8 cellular contexts compared by ENCODE assay signal in genomic region chr3:183122257-183122932, GRCh38. TPM values are rescaled to one million over a fixed set of nuclear protein-coding genes. Genes with fewer than 3 reads are reported as not detected.
A peak's percentile ranks its signal among the peaks of the same experiment; 100 is the strongest.
DNase-seq lines count a peak whose midpoint lies in the region; ATAC-seq, FAIRE-seq and TF ChIP-seq lines count a peak whose summit lies in the region.

No MANE protein-coding gene starts in this region.

- no peaks in the 10 kb centered on the region for H3K9me3 Mint-ChIP-seq in CD4-positive, alpha-beta memory T cell
- H3K9me3 Mint-ChIP-seq in type B pancreatic cell, result no peaks in the 10 kb centered on the region

- TF ChIP-seq RAD21 in K562 (CRISPR knock-in tag; conservative IDR thresholded peaks at IDR 0.05 in 1 of 2, IDR thresholded peaks at IDR 0.05 in 1 of 2), result peak; percentile 93

- no peak for TF ChIP-seq POLR2A in K562 (conservative IDR thresholded peaks at IDR 0.05)

- H3K36me3 ChIP-seq in CD4-positive, alpha-beta memory T cell (ENCODE audit: insufficient read depth, low read length), result no peaks in the 10 kb centered on the region
- H3K36me3 ChIP-seq in K562 (ENCODE audit: control insufficient read depth, insufficient read depth, low read length), result no peaks in the 10 kb centered on the region
- H3K36me3 ChIP-seq in kidney (ENCODE audit: control insufficient read depth in 1 of 2, insufficient read depth in 2 of 2, low read length in 2 of 2), result no peaks in the 10 kb centered on the region

- no peak for TF ChIP-seq EP300 in K562 (IDR thresholded peaks at IDR 0.05; ENCODE audit: low read length)

- H3K9ac ChIP-seq in K562 (ENCODE audit: insufficient read depth in 1 of 2, low read depth in 2 of 2, low read length in 2 of 2) (no peak overlapping the region), kidney (ENCODE audit: low read length in 2 of 2) (no peak overlapping the region)

- POLR2A ChIA-PET in CD4-positive, alpha-beta memory T cell (lab: Charles Lee; ENCODE audit: partially characterized antibody), result interaction anchor here (1.2 kb wide), 1 partner anchor 263 kb away, joined by 3 read pairs; no protein-coding TSS in a partner anchor
- POLR2A ChIA-PET in K562 (lab: Yijun Ruan, JAX), result no interaction called here

- no peaks in the 10 kb centered on the region for H3K9me3 ChIP-seq in CD4-positive, alpha-beta memory T cell (ENCODE audit: control insufficient read depth in 1 of 2, low read length in 2 of 2)
- H3K9me3 ChIP-seq in K562 (replicated peaks; ENCODE audit: control insufficient read depth, insufficient read depth, low read depth, low read length), result no peaks in the 10 kb centered on the region
- no peaks in the 10 kb centered on the region for H3K9me3 ChIP-seq in kidney (ENCODE audit: control insufficient read depth in 1 of 2, low read length in 2 of 2)

- H3K4me3 Mint-ChIP-seq in CD4-positive, alpha-beta memory T cell, result no peak overlapping the region
- H3K4me3 Mint-ChIP-seq in type B pancreatic cell, result no peak overlapping the region

- peaks cover 0 to 2% of the 10 kb centered on the region in 2 donors for H3K27me3 Mint-ChIP-seq in CD4-positive, alpha-beta memory T cell
- peaks cover 5% of the 10 kb centered on the region for H3K27me3 Mint-ChIP-seq in type B pancreatic cell

- FAIRE-seq in K562 (lab: Jason Lieb, UNC), result peak; percentile 82
- peak; percentile 76 for FAIRE-seq in kidney (lab: Jason Lieb, UNC)

- in situ Hi-C loops in K562 (cut with MboI), result loop anchor here (5.0 kb wide), 1 partner anchor 270 kb away; no protein-coding TSS in a partner anchor

- no peak overlapping the region for H3K27ac ChIP-seq in CD4-positive, alpha-beta memory T cell (ENCODE audit: low read depth, low read length)
- no peak overlapping the region for H3K27ac ChIP-seq in K562 (ENCODE audit: extremely low read depth, low read depth, low read length)
- H3K27ac ChIP-seq in kidney (ENCODE audit: low read depth in 2 of 2, low read length in 2 of 2), result no peak overlapping the region

- peak in 4 of 5 donors; percentile 53 to 55 (median 54) for DNase-seq in CD4-positive, alpha-beta memory T cell
- DNase-seq in NCI-H2196 treated with DMSO at 0.1 percent for 48 hours (lab: John Stamatoyannopoulos, UW; ENCODE audit: unreplicated experiment) (peak; percentile 80), K562 (ENCODE audit: extremely low read depth in 1 of 4, low spot score in 3 of 4) (peak; percentile 54 to 67 (median 56)), kidney (no peak), type B pancreatic cell (ENCODE audit: extremely low spot score, unreplicated experiment) (no peak), OCI-M2 (lab: John Stamatoyannopoulos, UW; ENCODE audit: unreplicated experiment) (no peak)

- H3K4me1 Mint-ChIP-seq in CD4-positive, alpha-beta memory T cell, result no peaks in the 10 kb centered on the region
- no peaks in the 10 kb centered on the region for H3K4me1 Mint-ChIP-seq in type B pancreatic cell (ENCODE audit: unreplicated experiment)

- H3K27me3 ChIP-seq in CD4-positive, alpha-beta memory T cell (ENCODE audit: insufficient read depth, low read length), result no peaks in the 10 kb centered on the region
- peaks cover 0 to 5% of the 10 kb centered on the region in 2 experiments; a peak in 1 of 5 replicates for H3K27me3 ChIP-seq in K562 (ENCODE audit: control insufficient read depth in 2 of 2, insufficient read depth in 2 of 2, low read length in 2 of 2)

- H3K4me2 ChIP-seq in K562 (ENCODE audit: insufficient read depth, low read length), result no peak overlapping the region

- ATAC-seq in GM21529 (IDR thresholded peaks at IDR 0.05; ENCODE audit: unreplicated experiment), result peak; percentile 45
- ATAC-seq in K562, result peak; percentile 73
- no peak for ATAC-seq in GM18519 (IDR thresholded peaks at IDR 0.05; ENCODE audit: low FRiP score, unreplicated experiment)

- H4K20me1 ChIP-seq in K562 (replicated peaks; ENCODE audit: control insufficient read depth, insufficient read depth, low read length), result no peaks in the 10 kb centered on the region

- no peak overlapping the region for H3K4me3 ChIP-seq in CD4-positive, alpha-beta memory T cell (ENCODE audit: low read length in 2 of 2)
- H3K4me3 ChIP-seq in K562 (no peak overlapping the region), kidney (ENCODE audit: low read length in 2 of 2) (no peak overlapping the region)

- no peaks in the 10 kb centered on the region for H3K79me2 ChIP-seq in K562 (ENCODE audit: control insufficient read depth, insufficient read depth, low read length)

- no peak overlapping the region for H2AFZ ChIP-seq in K562 (ENCODE audit: low read depth, low read length)

- TF ChIP-seq CTCF in K562 (IDR thresholded peaks at IDR 0.05 in 2 of 3, conservative IDR thresholded peaks at IDR 0.05 in 1 of 3; ENCODE audit: insufficient read depth in 2 of 3, low read depth in 1 of 3, low read length in 3 of 3), result peak; percentile 65 to 91 (median 69); a peak in 5 of 6 replicates
- peak; percentile 78 for TF ChIP-seq CTCF in kidney (IDR thresholded peaks at IDR 0.05; ENCODE audit: borderline replicate concordance, extremely low read depth, insufficient read depth)
- peak; percentile 96 for TF ChIP-seq CTCF in type B pancreatic cell (conservative IDR thresholded peaks at IDR 0.05)

- CTCF ChIA-PET in CD4-positive, alpha-beta memory T cell (lab: Charles Lee; ENCODE audit: partially characterized antibody), result interaction anchor here (0.8 to 7.3 kb wide), 20 partner anchors 9 to 762 kb away, joined by 3 to 163 read pairs (median 6); partner anchors contain the start of genes MCCC1 and PARL
- CTCF ChIA-PET in K562 (lab: Yijun Ruan, JAX; ENCODE audit: low intra/inter-chr PET ratio), result interaction anchor here (0.6 to 4.3 kb wide), 9 partner anchors 55 to 763 kb away, joined by 3 to 48 read pairs (median 4); no protein-coding TSS in a partner anchor

- no peak overlapping the region for H3K27ac Mint-ChIP-seq in CD4-positive, alpha-beta memory T cell
- H3K27ac Mint-ChIP-seq in type B pancreatic cell, result no peak overlapping the region

- WGBS in K562 (ENCODE audit: insufficient coverage, low coverage, missing lambda C conversion rate), result 6% methylated on average over 2 of the region's 2 CpGs

- H3K4me1 ChIP-seq in CD4-positive, alpha-beta memory T cell (ENCODE audit: insufficient read depth, low read length), result no peaks in the 10 kb centered on the region
- H3K4me1 ChIP-seq in K562 (replicated peaks in 1 of 2; ENCODE audit: control insufficient read depth in 2 of 2, insufficient read depth in 2 of 2, low read length in 2 of 2) (no peaks in the 10 kb centered on the region), kidney (ENCODE audit: control insufficient read depth in 1 of 2, insufficient read depth in 1 of 2, low read depth in 1 of 2, low read length in 2 of 2) (no peaks in the 10 kb centered on the region)

- intact Hi-C loops in CD4-positive, alpha-beta memory T cell (cut with micrococcal nuclease), result loop anchor here (1.0 to 2.0 kb wide), 4 partner anchors 66 to 645 kb away; no protein-coding TSS in a partner anchor
- intact Hi-C loops in K562 (cut with micrococcal nuclease) (loop anchor here (1.0 to 10.0 kb wide), 5 partner anchors 57 to 642 kb away; no protein-coding TSS in a partner anchor), kidney (cut with DNase I) (loop anchor here (5.0 kb wide), 1 partner anchor 255 kb away; no protein-coding TSS in a partner anchor)

- no peaks in the 10 kb centered on the region for H3K9me1 ChIP-seq in K562 (ENCODE audit: control insufficient read depth, insufficient read depth, low read length)

- no TSS peak for BruUV-seq in K562 (replicated peaks; lab: Mats Ljungman, UMichigan)

- H3K36me3 Mint-ChIP-seq in CD4-positive, alpha-beta memory T cell, result no peaks in the 10 kb centered on the region
- no peaks in the 10 kb centered on the region for H3K36me3 Mint-ChIP-seq in type B pancreatic cell

RNA-seq across cellular contexts. Expression of gene MCCC1, which starts 23.1 kb away (rescaled TPM):
- 10 to 100 TPM; 27.0 to 29.9 TPM for total RNA-seq in CD4-positive, alpha-beta memory T cell
- 10 to 100 TPM; 28.1 to 43.8 TPM for polyA plus RNA-seq in CD4-positive, alpha-beta memory T cell
- 22.1 and 32.8 TPM in 2 replicates for total RNA-seq in K562 (2011; cell fraction: chromatin; rRNA removed; ENCODE audit: low replicate concordance)
- total RNA-seq in K562 (2011; cell fraction: nucleolus; rRNA removed), result 16.7 and 23.5 TPM in 2 replicates
- 14.1 and 14.9 TPM in 2 replicates for total RNA-seq in K562 (2011; cell fraction: nucleoplasm; rRNA removed)
- total RNA-seq in K562 (2014; rRNA removed) (18.3 and 21.4 TPM in 2 replicates), K562 (2014; rRNA removed; fragmentation: Illumina TruSeq; extraction: Trizol) (25.1 and 33.5 TPM in 2 replicates), K562 (2015; rRNA removed; fragmentation: Illumina TruSeq; extraction: Trizol) (23.0 and 23.6 TPM in 2 replicates), K562 (2021) (24.1 and 25.3 TPM in 2 replicates), kidney (35.3 TPM), type B pancreatic cell (ENCODE audit: low replicate concordance) (40.9 and 58.1 TPM in 2 replicates)
- polyA plus RNA-seq in K562 (2011; rRNA removed) (19.8 and 26.9 TPM in 2 replicates), K562 (2014; fragmentation: Illumina TruSeq; extraction: Trizol) (22.8 and 23.0 TPM in 2 replicates), K562 (2014; fragmentation: Nextera tagmentation; extraction: Ambion mirVana) (10 to 100 TPM; 13.7 to 14.3 TPM), K562 (2014; rRNA removed) (19.7 and 25.0 TPM in 2 replicates), kidney (ENCODE audit: insufficient read depth, low read depth, low replicate concordance) (85.5 TPM)
- 14.4 and 15.6 TPM in 2 replicates for polyA plus RNA-seq in K562 (2011; cell fraction: cytosol; rRNA removed)
- 22.4 and 29.5 TPM in 2 replicates for polyA plus RNA-seq in K562 (2011; cell fraction: nucleus; rRNA removed)
- 21.3 and 22.2 TPM in 2 replicates for polyA plus RNA-seq in K562 (2012)
- 32.0 and 42.5 TPM in 2 replicates for polyA minus RNA-seq in K562 (2011; rRNA and poly(A)+ RNA removed)
- 13.7 and 19.9 TPM in 2 replicates for polyA minus RNA-seq in K562 (2011; cell fraction: cytosol; rRNA and poly(A)+ RNA removed)
- polyA minus RNA-seq in K562 (2011; cell fraction: nucleus; rRNA and poly(A)+ RNA removed), result 24.5 and 26.8 TPM in 2 replicates

RNA-seq across cellular contexts. Expression of gene LAMP3, which starts 40.1 kb away (rescaled TPM):
- total RNA-seq in CD4-positive, alpha-beta memory T cell, result under 1 TPM; 0.76 to 0.97 TPM
- 1 to 10 TPM; 2.6 to 5.6 TPM for polyA plus RNA-seq in CD4-positive, alpha-beta memory T cell
- total RNA-seq in K562 (2011; cell fraction: chromatin; rRNA removed; ENCODE audit: low replicate concordance), result 0.37 and 0.84 TPM in 2 replicates
- total RNA-seq in K562 (2011; cell fraction: nucleolus; rRNA removed), result 0.17 and 0.26 TPM in 2 replicates
- total RNA-seq in K562 (2011; cell fraction: nucleoplasm; rRNA removed), result 0.31 and 0.44 TPM in 2 replicates
- 0.27 and 0.57 TPM in 2 replicates for total RNA-seq in K562 (2014; rRNA removed)
- 0.67 and 0.91 TPM in 2 replicates for total RNA-seq in K562 (2014; rRNA removed; fragmentation: Illumina TruSeq; extraction: Trizol)
- 0.33 and 0.34 TPM in 2 replicates for total RNA-seq in K562 (2015; rRNA removed; fragmentation: Illumina TruSeq; extraction: Trizol)
- 0.65 and 0.82 TPM in 2 replicates for total RNA-seq in K562 (2021)
- polyA plus RNA-seq in K562 (2011; rRNA removed), result 0.35 and 0.51 TPM in 2 replicates
- polyA plus RNA-seq in K562 (2011; cell fraction: cytosol; rRNA removed), result 0.24 and 0.34 TPM in 2 replicates
- polyA plus RNA-seq in K562 (2011; cell fraction: nucleus; rRNA removed), result 0.23 and 0.29 TPM in 2 replicates
- polyA plus RNA-seq in K562 (2012), result 0.86 and 12.2 TPM in 2 replicates
- 1.5 and 1.8 TPM in 2 replicates for polyA plus RNA-seq in K562 (2014; fragmentation: Illumina TruSeq; extraction: Trizol)
- under 1 TPM; 0.50 to 0.59 TPM for polyA plus RNA-seq in K562 (2014; fragmentation: Nextera tagmentation; extraction: Ambion mirVana)
- 0.48 and 0.58 TPM in 2 replicates for polyA plus RNA-seq in K562 (2014; rRNA removed)
- 0.32 and 0.75 TPM in 2 replicates for polyA minus RNA-seq in K562 (2011; rRNA and poly(A)+ RNA removed)
- not detected in 2 replicates for polyA minus RNA-seq in K562 (2011; cell fraction: cytosol; rRNA and poly(A)+ RNA removed)
- polyA minus RNA-seq in K562 (2011; cell fraction: nucleus; rRNA and poly(A)+ RNA removed), result 0.27 TPM in 1 of 2 replicates, not detected in the other
- total RNA-seq in kidney, result 0.76 TPM
- 0.41 TPM for polyA plus RNA-seq in kidney (ENCODE audit: insufficient read depth, low read depth, low replicate concordance)
- total RNA-seq in type B pancreatic cell (ENCODE audit: low replicate concordance), result 6.9 and 22.1 TPM in 2 replicates

Comparison
In these comparisons a context has a peak if more than half of its experiments do, and no peak if none do; other contexts are left out.
1. DNase-seq: peak in CD4-positive, alpha-beta memory T cell (4 of 5), NCI-H2196 treated with DMSO at 0.1 percent for 48 hours (single experiment) and K562 (4 of 4); none in kidney (single experiment), type B pancreatic cell (single experiment) and OCI-M2 (single experiment).
2. Peak in every context shown above with its lines, with median percentiles within 50 percentile points of each other: CTCF ChIP-seq.